ENCODE assay signal across 20 cellular contexts in genomic region chr3:126616931-126617330, GRCh38. TPM values are rescaled to one million over a fixed set of nuclear protein-coding genes. Genes with fewer than 3 reads are reported as not detected.
DNase-seq lines count a peak whose midpoint lies in the region; ATAC-seq and TF ChIP-seq lines count a peak whose summit lies in the region.
"Had no signal": no experiment of that assay in that cellular context is flagged by ENCODE, and none has a peak within 500 bp of the region (broad histone marks: within the 10 kb centered on the region; RNA-seq: fewer than 3 reads in every experiment).

No MANE protein-coding gene starts in this region.

- H4K12ac ChIP-seq in trophoblast cell (ENCODE audit: low read depth, low read length): no peak overlapping the region

- H3K4ac ChIP-seq in trophoblast cell (ENCODE audit: low read depth, low read length): no peak overlapping the region

- peaks cover 25% of the 10 kb centered on the region; the same call in 1 of the 2 replicates for H3K36me3 ChIP-seq in RWPE2 (ENCODE audit: low read depth)
- H3K36me3 ChIP-seq in trophoblast cell (ENCODE audit: control insufficient read depth in 1 of 2, insufficient read depth in 2 of 2, low read length in 2 of 2): no peaks in the 10 kb centered on the region
- H3K36me3 ChIP-seq: BE2C had no signal

- no peak for DNase-seq in activated CD4-positive, alpha-beta T cell treated with anti-CD3 and anti-CD28 coated beads, Interleukin-2, amount 10 ng/mL, durations not matched to agents 7 days and 5 days
- DNase-seq in activated CD4-positive, alpha-beta T cell treated with anti-CD3 and anti-CD28 coated beads for 4 hours: no peak
- DNase-seq in RWPE2 (ENCODE audit: low spot score): no peak
- DNase-seq in epithelial cell of esophagus (ENCODE audit: low read depth): peak; percentile 53
- DNase-seq in trophoblast cell: no peak
- no peak for DNase-seq in C1 segment of cervical spinal cord (lab: John Stamatoyannopoulos, UW)
- DNase-seq in HK-2 (ENCODE audit: unreplicated experiment): no peak
- DNase-seq: BE2C; CD8-positive, alpha-beta T cell; MG63; NCI-H1092; NCI-H146; NCI-H2081; NCI-H510A; NCI-H774 had no signal

- peaks cover 31% of the 10 kb centered on the region for H3K4me1 Mint-ChIP-seq in activated CD4-positive, alpha-beta T cell treated with anti-CD3 and anti-CD28 coated beads, Interleukin-2, amount 10 ng/mL, durations not matched to agents 7 days and 5 days

- no peak overlapping the region for H2AK5ac ChIP-seq in trophoblast cell (ENCODE audit: low read length)

- H4K8ac ChIP-seq in trophoblast cell (ENCODE audit: low read depth, low read length): no peak overlapping the region

- H3K14ac ChIP-seq in trophoblast cell (ENCODE audit: low read length): no peak overlapping the region

- WGBS in trophoblast cell (ENCODE audit: extremely low coverage, insufficient coverage, insufficient read length): no CpG with 5 or more reads among the region's 2 CpGs

- H3K9me3 ChIP-seq in RWPE2 (ENCODE audit: severe bottlenecking): no peaks in the 10 kb centered on the region
- no peaks in the 10 kb centered on the region for H3K9me3 ChIP-seq in trophoblast cell (ENCODE audit: insufficient read depth, low read depth, low read length)
- H3K9me3 ChIP-seq: BE2C had no signal

- H3K9me3 Mint-ChIP-seq in activated CD4-positive, alpha-beta T cell treated with anti-CD3 and anti-CD28 coated beads, Interleukin-2, amount 10 ng/mL, durations not matched to agents 7 days and 5 days: no peaks in the 10 kb centered on the region
- H3K9me3 Mint-ChIP-seq: CD8-positive, alpha-beta T cell had no signal

- no peak overlapping the region for H2BK120ac ChIP-seq in trophoblast cell (ENCODE audit: insufficient read depth, low read length, poor library complexity)

- H3K4me1 ChIP-seq in RWPE2 (ENCODE audit: insufficient read depth, poor library complexity, severe bottlenecking): peaks cover 37% of the 10 kb centered on the region
- H3K4me1 ChIP-seq in trophoblast cell (ENCODE audit: control insufficient read depth in 1 of 2, insufficient read depth in 2 of 2, low read length in 2 of 2): peaks cover 4 to 9% of the 10 kb centered on the region in 2 experiments

- H3K4me3 Mint-ChIP-seq in activated CD4-positive, alpha-beta T cell treated with anti-CD3 and anti-CD28 coated beads, Interleukin-2, amount 10 ng/mL, durations not matched to agents 7 days and 5 days: no peak overlapping the region
- H3K4me3 Mint-ChIP-seq: CD8-positive, alpha-beta T cell had no signal

- ATAC-seq in RWPE2 (ENCODE audit: low read depth) (peak; percentile 26; the same call in 2 of the 3 replicates), HG03025 (IDR thresholded peaks at IDR 0.05; ENCODE audit: low FRiP score, unreplicated experiment) (no peak)
- ATAC-seq: CD8-positive, alpha-beta T cell; Right ventricle myocardium inferior had no signal

- no peak overlapping the region for H4K91ac ChIP-seq in trophoblast cell (ENCODE audit: low read depth, low read length)

- no peaks in the 10 kb centered on the region for H3K79me2 ChIP-seq in trophoblast cell (ENCODE audit: control insufficient read depth, insufficient read depth, low read length, poor library complexity)

- H3K27ac ChIP-seq in RWPE2 (ENCODE audit: poor library complexity, severe bottlenecking) (peak overlapping the region; percentile 44), trophoblast cell (ENCODE audit: low read depth, low read length) (no peak overlapping the region)
- H3K27ac ChIP-seq: 22Rv1, KMS-11 had no signal

- CTCF ChIA-PET in activated CD4-positive, alpha-beta T cell treated with anti-CD3 and anti-CD28 coated beads, Interleukin-2, amount 10 ng/mL, durations not matched to agents 7 days and 5 days (lab: Charles Lee): interaction anchor here (1.4 kb wide), 1 partner anchor 9 kb away, joined by 4 read pairs; no protein-coding TSS in a partner anchor

- no peak overlapping the region for H2AFZ ChIP-seq in trophoblast cell (ENCODE audit: insufficient read depth, low read length, poor library complexity)

- H3K4me3 ChIP-seq in RWPE2 (ENCODE audit: severe bottlenecking): no peak overlapping the region
- no peak overlapping the region for H3K4me3 ChIP-seq in epithelial cell of esophagus (ENCODE audit: low read length)
- no peak overlapping the region for H3K4me3 ChIP-seq in trophoblast cell (ENCODE audit: low read depth, low read length)
- H3K4me3 ChIP-seq: MG63, SK-N-MC had no signal

- H3K23ac ChIP-seq in trophoblast cell (ENCODE audit: low read length): no peak overlapping the region

- POLR2A ChIA-PET in activated CD4-positive, alpha-beta T cell treated with anti-CD3 and anti-CD28 coated beads, Interleukin-2, amount 10 ng/mL, durations not matched to agents 7 days and 5 days (lab: Charles Lee): no interaction called here

- H2BK12ac ChIP-seq in trophoblast cell (ENCODE audit: low read length): no peak overlapping the region

- no peaks in the 10 kb centered on the region for H3K27me3 Mint-ChIP-seq in activated CD4-positive, alpha-beta T cell treated with anti-CD3 and anti-CD28 coated beads, Interleukin-2, amount 10 ng/mL, durations not matched to agents 7 days and 5 days

- H3K79me1 ChIP-seq in trophoblast cell (ENCODE audit: low read length): peaks cover 2% of the 10 kb centered on the region

- no peaks in the 10 kb centered on the region for H3K36me3 Mint-ChIP-seq in activated CD4-positive, alpha-beta T cell treated with anti-CD3 and anti-CD28 coated beads, Interleukin-2, amount 10 ng/mL, durations not matched to agents 7 days and 5 days (ENCODE audit: low read depth)

- no peak overlapping the region for H3K9ac ChIP-seq in trophoblast cell (ENCODE audit: low read length)
- H3K9ac ChIP-seq: KMS-11 had no signal

- no peaks in the 10 kb centered on the region for H3K27me3 ChIP-seq in RWPE2 (ENCODE audit: insufficient read depth, poor library complexity, severe bottlenecking)
- H3K27me3 ChIP-seq in trophoblast cell (ENCODE audit: insufficient read depth, low read length): no peaks in the 10 kb centered on the region
- H3K27me3 ChIP-seq: BE2C, MG63 had no signal

- H3K4me2 ChIP-seq in trophoblast cell (ENCODE audit: low read length): no peak overlapping the region
- H3K4me2 ChIP-seq: KMS-11 had no signal

- H3K18ac ChIP-seq in trophoblast cell (ENCODE audit: low read length): no peak overlapping the region

- no peak overlapping the region for H2BK5ac ChIP-seq in trophoblast cell (ENCODE audit: low read depth, low read length, poor library complexity)

- TF ChIP-seq CTCF in RWPE2 (IDR thresholded peaks at IDR 0.05; ENCODE audit: poor library complexity, severe bottlenecking) (no peak), epithelial cell of esophagus (IDR thresholded peaks at IDR 0.05; ENCODE audit: insufficient read depth, low read depth, low read length, missing control alignments) (no peak)

- peak overlapping the region; percentile 31 for H3K27ac Mint-ChIP-seq in activated CD4-positive, alpha-beta T cell treated with anti-CD3 and anti-CD28 coated beads, Interleukin-2, amount 10 ng/mL, durations not matched to agents 7 days and 5 days
- H3K27ac Mint-ChIP-seq: CD8-positive, alpha-beta T cell had no signal

RNA-seq across cellular contexts. Expression of gene TXNRD3, which starts 38.0 kb away (rescaled TPM):
- total RNA-seq in activated CD4-positive, alpha-beta T cell treated with anti-CD3 and anti-CD28 coated beads, Interleukin-2, amount 10 ng/mL, durations not matched to agents 7 days and 5 days: 1 to 10 TPM in 1 of 2 experiments, under 1 TPM in 1; 0.94 to 1.3 TPM
- 6.0 and 6.2 TPM in 2 replicates for polyA plus RNA-seq in trophoblast cell (2013)

RNA-seq across cellular contexts. Expression of gene C3orf22, which starts 58.2 kb away (rescaled TPM):
- total RNA-seq in activated CD4-positive, alpha-beta T cell treated with anti-CD3 and anti-CD28 coated beads, Interleukin-2, amount 10 ng/mL, durations not matched to agents 7 days and 5 days: not detected
- polyA plus RNA-seq in trophoblast cell (2013): not detected in 2 replicates
- total RNA-seq: CD8-positive, alpha-beta T cell; Right ventricle myocardium inferior had no signal
